In genomic region chr19:27379306-27379705, GRCh38 we compare ENCODE assay signal across 8 cellular contexts.
DNase-seq lines count a peak whose midpoint lies in the region; ATAC-seq and TF ChIP-seq lines count a peak whose summit lies in the region.
"Not testable (repeated sequence)": the region's sequence is repeated elsewhere in the genome, so short reads cannot be mapped to it uniquely, and the experiment has no call there.

No MANE protein-coding gene starts in this region.

- H3K9ac ChIP-seq in DND-41 (ENCODE audit: low read depth, low read length); SK-N-SH: not testable (repeated sequence)

- H3K4me2 ChIP-seq in DND-41 (ENCODE audit: insufficient read depth, low read length); OCI-LY7 (ENCODE audit: low read length); SK-N-SH: not testable (repeated sequence)

- 3% methylated on average over 5 of the region's 5 CpGs for whole genome bisulfite sequencing in SK-N-SH (ENCODE audit: low lambda C conversion rate)

- TF ChIP-seq RAD21 in SK-N-SH (IDR thresholded peaks at IDR 0.05; ENCODE audit: low read length): not testable (repeated sequence)

- not testable (repeated sequence) for H3K4me1 Mint-ChIP-seq in HFFc6 (ENCODE audit: low read depth)

- not testable (repeated sequence) for H3K27ac Mint-ChIP-seq in HFFc6

- not testable (repeated sequence) for H3K4me3 ChIP-seq in DND-41 (ENCODE audit: low read depth in 1 of 2, low read length in 2 of 2); NB4 (ENCODE audit: low read depth, low read length); OCI-LY7 (ENCODE audit: low read depth, low read length, poor library complexity, severe bottlenecking); Panc1 (ENCODE audit: low read depth in 2 of 2, low read length in 2 of 2); SK-N-SH (ENCODE audit: low read depth in 2 of 2, low read length in 1 of 2); foreskin fibroblast (ENCODE audit: low read depth in 1 of 2, low read length in 2 of 2)

- not testable (repeated sequence) for TF ChIP-seq POLR2A in NB4 (IDR thresholded peaks at IDR 0.05; ENCODE audit: extremely low read depth, insufficient read length)

- not testable (repeated sequence) for H4K20me1 ChIP-seq in DND-41 (ENCODE audit: insufficient read depth, low read length); OCI-LY7 (ENCODE audit: insufficient read depth, low read length); SK-N-SH (ENCODE audit: insufficient read depth)

- not testable (repeated sequence) for H3K36me3 Mint-ChIP-seq in HFFc6 (ENCODE audit: low read depth)

- H3K27ac ChIP-seq in 22Rv1; DND-41 (ENCODE audit: low read length); OCI-LY7 (ENCODE audit: low read depth, low read length, poor library complexity, severe bottlenecking); Panc1 (ENCODE audit: low read length); SK-N-SH (ENCODE audit: low read depth in 2 of 2, low read length in 1 of 2): not testable (repeated sequence)

- not testable (repeated sequence) for H3K79me2 ChIP-seq in DND-41 (ENCODE audit: insufficient read depth, low read length); OCI-LY7 (ENCODE audit: insufficient read depth, low read depth, low read length); SK-N-SH (ENCODE audit: insufficient read depth)

- DNase-seq in DND-41; HFFc6; NB4 (ENCODE audit: low read depth); OCI-LY7 (ENCODE audit: low spot score); Panc1 (ENCODE audit: low read depth, low spot score); SK-N-SH; foreskin fibroblast: not testable (repeated sequence)

- POLR2A ChIA-PET in OCI-LY7 (lab: Charles Lee); Panc1 (lab: Charles Lee); SK-N-SH (lab: Yijun Ruan, JAX): not testable (repeated sequence)

- H3K9me3 Mint-ChIP-seq in HFFc6: peaks cover 53% of the 10 kb centered on the region

- peak; percentile 53 for TF ChIP-seq CTCF in 22Rv1 (IDR thresholded peaks at IDR 0.05)
- peak; percentile 21 for TF ChIP-seq CTCF in DND-41 (IDR thresholded peaks at IDR 0.05; ENCODE audit: borderline replicate concordance, extremely low read depth, low read length, poor library complexity, severe bottlenecking)
- peak; percentile 57 for TF ChIP-seq CTCF in HFFc6 (IDR thresholded peaks at IDR 0.05)
- peak; percentile 3 for TF ChIP-seq CTCF in NB4 (IDR thresholded peaks at IDR 0.05; ENCODE audit: low read depth, low read length)
- TF ChIP-seq CTCF in OCI-LY7 (conservative IDR thresholded peaks at IDR 0.05; ENCODE audit: low read length): 0 out of 2 replicates have a peak, but pooled peaks have one; percentile 14
- peak; percentile 36; the same call in 1 of the 2 replicates for TF ChIP-seq CTCF in Panc1 (IDR thresholded peaks at IDR 0.05)
- peak; percentile 39; the same call in 1 of the 2 replicates for TF ChIP-seq CTCF in SK-N-SH (IDR thresholded peaks at IDR 0.05)
- peak; percentile 4 for TF ChIP-seq CTCF in foreskin fibroblast (IDR thresholded peaks at IDR 0.05; ENCODE audit: low read depth, low read length)

- H3K36me3 ChIP-seq in DND-41 (ENCODE audit: insufficient read depth, low read length); OCI-LY7 (ENCODE audit: insufficient read depth, low read length); Panc1 (ENCODE audit: control insufficient read depth, insufficient read depth, low read length); SK-N-SH (replicated peaks in 1 of 2; ENCODE audit: control insufficient read depth in 1 of 2, insufficient read depth in 2 of 2, low read length in 1 of 2): not testable (repeated sequence)

- H2AFZ ChIP-seq in DND-41 (ENCODE audit: low read depth, low read length); OCI-LY7 (ENCODE audit: low read length); SK-N-SH (ENCODE audit: low read depth): not testable (repeated sequence)

- CTCF ChIA-PET in OCI-LY7 (lab: Charles Lee; ENCODE audit: unreplicated experiment); Panc1 (lab: Charles Lee); SK-N-SH (lab: Yijun Ruan, JAX): not testable (repeated sequence)

- in situ Hi-C loops in Panc1 (cut with HindIII; ENCODE audit: low pct_unique_long_range_greater_than_20kb, low sequenced_read_pairs): not testable (repeated sequence)

- H3K27me3 Mint-ChIP-seq in HFFc6 (ENCODE audit: insufficient read depth): not testable (repeated sequence)

- not testable (repeated sequence) for ATAC-seq in DND-41 (ENCODE audit: insufficient read depth, low read depth); Panc1

- not testable (repeated sequence) for H3K4me3 Mint-ChIP-seq in HFFc6

- H3K27me3 ChIP-seq in DND-41 (ENCODE audit: insufficient read depth, low read length, poor library complexity); Panc1 (ENCODE audit: control insufficient read depth, insufficient read depth, low read length); SK-N-SH (ENCODE audit: insufficient read depth): not testable (repeated sequence)

- H3K4me1 ChIP-seq in DND-41 (ENCODE audit: insufficient read depth, low read length); OCI-LY7 (ENCODE audit: insufficient read depth, low read length, poor library complexity, severe bottlenecking); Panc1 (ENCODE audit: control insufficient read depth, insufficient read depth, low read length); SK-N-SH (ENCODE audit: control insufficient read depth in 1 of 2, insufficient read depth in 2 of 2, low read depth in 1 of 2, low read length in 1 of 2): not testable (repeated sequence)

- not testable (repeated sequence) for H3K9me3 ChIP-seq in DND-41 (ENCODE audit: insufficient read depth, low read length, severe bottlenecking); Panc1 (ENCODE audit: control insufficient read depth, insufficient read depth, low read depth, low read length); SK-N-SH
- peaks cover 30% of the 10 kb centered on the region for H3K9me3 ChIP-seq in OCI-LY7 (ENCODE audit: low read length)

- H3F3A ChIP-seq in SK-N-SH (replicated peaks; ENCODE audit: insufficient read depth): not testable (repeated sequence)

- not testable (repeated sequence) for TF ChIP-seq EP300 in SK-N-SH (IDR thresholded peaks at IDR 0.05; ENCODE audit: borderline replicate concordance in 1 of 2, low read depth in 1 of 2, low read length in 1 of 2)

- intact Hi-C loops in OCI-LY7 (cut with micrococcal nuclease; ENCODE audit: unreplicated experiment); Panc1 (cut with micrococcal nuclease; ENCODE audit: unreplicated experiment): not testable (repeated sequence)

- not testable (repeated sequence) for H3K9me2 ChIP-seq in OCI-LY7 (ENCODE audit: insufficient read depth, low read length); SK-N-SH

- not testable (repeated sequence) for BruUV-seq in OCI-LY7 (replicated peaks; lab: Mats Ljungman, UMichigan); Panc1 (replicated peaks; lab: Mats Ljungman, UMichigan)

Comparison
In these comparisons a context has a peak if more than half of its experiments do, and no peak if none do; other contexts are left out.
1. CTCF ChIP-seq: peak in every context shown above with its lines; median percentile 57 in HFFc6; 53 in 22Rv1; 39 in SK-N-SH; 36 in Panc1; 21 in DND-41; 14 in OCI-LY7; 4 in foreskin fibroblast; 3 in NB4.